Comparison of ENCODE assay signal across 1 cellular context in the genomic region with DNA sequence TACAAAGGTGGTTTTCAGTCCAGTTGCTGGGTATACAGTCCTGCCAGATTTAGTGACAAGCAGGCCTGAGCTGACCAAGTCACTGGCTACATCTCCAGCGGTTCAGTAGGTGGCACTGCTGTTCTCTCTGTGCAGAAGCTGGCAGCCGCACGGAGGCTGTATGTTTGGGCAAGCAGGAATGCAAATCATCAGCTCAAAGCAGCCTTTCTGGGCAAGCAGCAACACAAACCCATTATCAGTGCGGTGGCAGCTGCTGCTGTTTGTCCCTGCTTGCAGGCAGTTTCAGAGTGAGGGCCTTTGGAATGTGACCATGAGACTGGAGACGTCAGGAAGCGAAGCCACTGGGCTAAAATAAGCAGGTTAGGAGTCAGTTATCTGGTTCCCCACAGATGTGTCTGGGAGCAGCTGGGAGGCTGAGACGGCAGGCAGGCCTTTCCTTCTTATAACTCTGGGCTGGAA.
A peak's percentile ranks its signal among the peaks of the same experiment; 100 is the strongest.
TF ChIP-seq lines count a peak whose summit lies in the region.

No MANE protein-coding gene starts in this region.

TF ChIP-seq in HepG2, 621 proteins besides CTCF, POLR2A, EP300 and RAD21 (continued from another document and continues in another):
- TF ChIP-seq HES4 (CRISPR knock-in tag; IDR thresholded peaks at IDR 0.05; ENCODE audit: borderline replicate concordance) (no peak), LCORL (IDR thresholded peaks at IDR 0.05) (no peak), LCORL (CRISPR knock-in tag; IDR thresholded peaks at IDR 0.05) (peak; percentile 58; the same call in 1 of the 2 replicates), TBX3 (IDR thresholded peaks at IDR 0.05; ENCODE audit: borderline replicate concordance) (no peak), ZNF10 (CRISPR knock-in tag; IDR thresholded peaks at IDR 0.05; ENCODE audit: borderline replicate concordance, low read depth) (no peak), PCBP2 (optimal IDR thresholded peaks at IDR 0.05; ENCODE audit: low read depth, low read length, poor library complexity, severe bottlenecking) (no peak), ZBTB7B (CRISPR knock-in tag; IDR thresholded peaks at IDR 0.05) (no peak), PHF8 (CRISPR knock-in tag; IDR thresholded peaks at IDR 0.05) (no peak), HMG20A (CRISPR knock-in tag; IDR thresholded peaks at IDR 0.05; ENCODE audit: borderline replicate concordance) (no peak), CBFB (CRISPR knock-in tag; IDR thresholded peaks at IDR 0.05) (peak; percentile 65), ZNF430 (CRISPR knock-in tag; IDR thresholded peaks at IDR 0.05) (no peak), ZNF619 (CRISPR knock-in tag; IDR thresholded peaks at IDR 0.05) (peak; percentile 58; the same call in 1 of the 2 replicates), TOPORS (CRISPR knock-in tag; IDR thresholded peaks at IDR 0.05) (no peak), ZNF317 (CRISPR knock-in tag; IDR thresholded peaks at IDR 0.05) (no peak), SALL1 (CRISPR knock-in tag; IDR thresholded peaks at IDR 0.05) (peak; percentile 79), MXD4 (CRISPR knock-in tag; IDR thresholded peaks at IDR 0.05) (peak; percentile 44; the same call in 1 of the 2 replicates), ARNT2 (CRISPR knock-in tag; IDR thresholded peaks at IDR 0.05; ENCODE audit: low read depth) (no peak), NFIC (IDR thresholded peaks at IDR 0.05; ENCODE audit: low read length) (no peak), DPF2 (CRISPR knock-in tag; IDR thresholded peaks at IDR 0.05; ENCODE audit: borderline replicate concordance, low read depth) (no peak)
- TF ChIP-seq, protein P1, sequence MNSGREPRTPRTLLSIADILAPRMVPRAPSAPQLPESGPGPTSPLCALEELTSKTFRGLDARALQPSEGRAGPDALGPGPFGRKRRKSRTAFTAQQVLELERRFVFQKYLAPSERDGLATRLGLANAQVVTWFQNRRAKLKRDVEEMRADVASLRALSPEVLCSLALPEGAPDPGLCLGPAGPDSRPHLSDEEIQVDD (CRISPR knock-in tag; IDR thresholded peaks at IDR 0.05; ENCODE audit: borderline replicate concordance) = no peak
- TF ChIP-seq, protein P2, sequence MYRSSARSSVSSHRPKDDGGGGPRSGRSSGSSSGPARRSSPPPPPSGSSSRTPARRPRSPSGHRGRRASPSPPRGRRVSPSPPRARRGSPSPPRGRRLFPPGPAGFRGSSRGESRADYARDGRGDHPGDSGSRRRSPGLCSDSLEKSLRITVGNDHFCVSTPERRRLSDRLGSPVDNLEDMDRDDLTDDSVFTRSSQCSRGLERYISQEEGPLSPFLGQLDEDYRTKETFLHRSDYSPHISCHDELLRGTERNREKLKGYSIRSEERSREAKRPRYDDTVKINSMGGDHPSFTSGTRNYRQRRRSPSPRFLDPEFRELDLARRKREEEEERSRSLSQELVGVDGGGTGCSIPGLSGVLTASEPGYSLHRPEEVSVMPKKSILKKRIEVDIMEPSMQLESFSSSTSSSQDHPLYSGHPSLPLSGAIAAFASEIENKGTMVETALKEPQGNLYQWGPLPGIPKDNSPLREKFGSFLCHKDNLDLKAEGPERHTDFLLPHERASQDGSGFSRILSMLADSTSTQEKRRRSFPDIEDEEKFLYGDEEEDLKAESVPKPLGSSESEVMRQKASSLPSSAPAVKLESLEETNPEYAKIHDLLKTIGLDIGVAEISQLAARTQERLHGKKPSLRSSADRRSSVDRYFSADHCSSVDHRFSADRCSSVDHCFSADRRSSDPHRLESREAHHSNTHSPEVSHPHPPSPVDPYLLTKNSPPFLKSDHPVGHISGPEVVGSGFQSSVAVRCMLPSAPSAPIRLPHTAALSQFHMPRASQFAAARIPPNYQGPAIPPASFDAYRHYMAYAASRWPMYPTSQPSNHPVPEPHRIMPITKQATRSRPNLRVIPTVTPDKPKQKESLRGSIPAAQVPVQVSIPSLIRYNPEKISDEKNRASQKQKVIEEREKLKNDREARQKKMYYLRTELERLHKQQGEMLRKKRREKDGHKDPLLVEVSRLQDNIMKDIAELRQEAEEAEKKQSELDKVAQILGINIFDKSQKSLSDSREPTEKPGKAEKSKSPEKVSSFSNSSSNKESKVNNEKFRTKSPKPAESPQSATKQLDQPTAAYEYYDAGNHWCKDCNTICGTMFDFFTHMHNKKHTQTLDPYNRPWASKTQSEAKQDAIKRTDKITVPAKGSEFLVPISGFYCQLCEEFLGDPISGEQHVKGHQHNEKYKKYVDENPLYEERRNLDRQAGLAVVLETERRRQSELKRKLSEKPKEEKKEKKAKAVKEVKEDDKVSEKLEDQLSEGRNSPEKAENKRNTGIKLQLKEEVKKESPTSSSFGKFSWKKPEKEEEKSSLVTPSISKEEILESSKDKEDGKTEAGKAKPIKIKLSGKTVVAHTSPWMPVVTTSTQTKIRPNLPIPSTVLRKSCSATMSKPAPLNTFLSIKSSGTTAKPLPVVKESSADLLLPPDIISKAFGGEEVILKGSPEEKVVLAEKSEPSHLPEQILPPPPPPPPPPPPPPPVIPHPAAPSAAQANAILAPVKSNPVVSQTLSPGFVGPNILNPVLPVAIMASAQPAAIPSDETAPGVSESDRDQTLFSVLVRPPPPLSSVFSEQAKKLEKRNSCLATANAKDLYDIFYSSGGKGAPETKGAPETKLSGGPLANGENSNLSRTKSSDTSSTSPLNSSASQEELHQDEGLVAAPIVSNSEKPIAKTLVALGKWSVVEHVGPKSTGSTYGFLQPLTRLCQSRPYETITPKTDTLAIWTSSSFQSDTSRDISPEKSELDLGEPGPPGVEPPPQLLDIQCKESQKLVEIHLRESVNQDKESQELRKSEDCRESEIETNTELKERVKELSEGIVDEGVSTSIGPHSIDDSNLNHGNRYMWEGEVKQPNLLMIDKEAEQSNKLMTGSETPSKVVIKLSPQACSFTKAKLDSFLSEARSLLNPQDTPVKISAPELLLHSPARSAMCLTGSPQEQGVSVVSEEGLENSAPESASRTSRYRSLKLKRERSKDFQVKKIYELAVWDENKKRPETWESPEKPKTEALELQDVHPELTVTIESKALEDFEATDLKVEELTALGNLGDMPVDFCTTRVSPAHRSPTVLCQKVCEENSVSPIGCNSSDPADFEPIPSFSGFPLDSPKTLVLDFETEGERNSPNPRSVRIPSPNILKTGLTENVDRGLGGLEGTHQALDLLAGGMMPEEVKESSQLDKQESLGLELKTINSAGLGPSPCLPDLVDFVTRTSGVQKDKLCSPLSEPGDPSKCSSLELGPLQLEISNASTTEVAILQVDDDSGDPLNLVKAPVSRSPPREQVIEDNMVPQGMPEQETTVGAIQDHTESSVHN (CRISPR knock-in tag; IDR thresholded peaks at IDR 0.05) = no peak
- TF ChIP-seq, protein P3, sequence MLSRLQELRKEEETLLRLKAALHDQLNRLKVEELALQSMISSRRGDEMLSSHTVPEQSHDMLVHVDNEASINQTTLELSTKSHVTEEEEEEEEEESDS (CRISPR knock-in tag; IDR thresholded peaks at IDR 0.05; ENCODE audit: borderline replicate concordance) = no peak
- TF ChIP-seq, protein P4, sequence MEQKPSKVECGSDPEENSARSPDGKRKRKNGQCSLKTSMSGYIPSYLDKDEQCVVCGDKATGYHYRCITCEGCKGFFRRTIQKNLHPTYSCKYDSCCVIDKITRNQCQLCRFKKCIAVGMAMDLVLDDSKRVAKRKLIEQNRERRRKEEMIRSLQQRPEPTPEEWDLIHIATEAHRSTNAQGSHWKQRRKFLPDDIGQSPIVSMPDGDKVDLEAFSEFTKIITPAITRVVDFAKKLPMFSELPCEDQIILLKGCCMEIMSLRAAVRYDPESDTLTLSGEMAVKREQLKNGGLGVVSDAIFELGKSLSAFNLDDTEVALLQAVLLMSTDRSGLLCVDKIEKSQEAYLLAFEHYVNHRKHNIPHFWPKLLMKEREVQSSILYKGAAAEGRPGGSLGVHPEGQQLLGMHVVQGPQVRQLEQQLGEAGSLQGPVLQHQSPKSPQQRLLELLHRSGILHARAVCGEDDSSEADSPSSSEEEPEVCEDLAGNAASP (CRISPR knock-in tag; IDR thresholded peaks at IDR 0.05; ENCODE audit: borderline replicate concordance) = no peak
- TF ChIP-seq, protein P5, sequence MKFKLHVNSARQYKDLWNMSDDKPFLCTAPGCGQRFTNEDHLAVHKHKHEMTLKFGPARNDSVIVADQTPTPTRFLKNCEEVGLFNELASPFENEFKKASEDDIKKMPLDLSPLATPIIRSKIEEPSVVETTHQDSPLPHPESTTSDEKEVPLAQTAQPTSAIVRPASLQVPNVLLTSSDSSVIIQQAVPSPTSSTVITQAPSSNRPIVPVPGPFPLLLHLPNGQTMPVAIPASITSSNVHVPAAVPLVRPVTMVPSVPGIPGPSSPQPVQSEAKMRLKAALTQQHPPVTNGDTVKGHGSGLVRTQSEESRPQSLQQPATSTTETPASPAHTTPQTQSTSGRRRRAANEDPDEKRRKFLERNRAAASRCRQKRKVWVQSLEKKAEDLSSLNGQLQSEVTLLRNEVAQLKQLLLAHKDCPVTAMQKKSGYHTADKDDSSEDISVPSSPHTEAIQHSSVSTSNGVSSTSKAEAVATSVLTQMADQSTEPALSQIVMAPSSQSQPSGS (CRISPR knock-in tag; IDR thresholded peaks at IDR 0.05) = peak; percentile 60; the same call in 1 of the 2 replicates
- TF ChIP-seq, protein P6, sequence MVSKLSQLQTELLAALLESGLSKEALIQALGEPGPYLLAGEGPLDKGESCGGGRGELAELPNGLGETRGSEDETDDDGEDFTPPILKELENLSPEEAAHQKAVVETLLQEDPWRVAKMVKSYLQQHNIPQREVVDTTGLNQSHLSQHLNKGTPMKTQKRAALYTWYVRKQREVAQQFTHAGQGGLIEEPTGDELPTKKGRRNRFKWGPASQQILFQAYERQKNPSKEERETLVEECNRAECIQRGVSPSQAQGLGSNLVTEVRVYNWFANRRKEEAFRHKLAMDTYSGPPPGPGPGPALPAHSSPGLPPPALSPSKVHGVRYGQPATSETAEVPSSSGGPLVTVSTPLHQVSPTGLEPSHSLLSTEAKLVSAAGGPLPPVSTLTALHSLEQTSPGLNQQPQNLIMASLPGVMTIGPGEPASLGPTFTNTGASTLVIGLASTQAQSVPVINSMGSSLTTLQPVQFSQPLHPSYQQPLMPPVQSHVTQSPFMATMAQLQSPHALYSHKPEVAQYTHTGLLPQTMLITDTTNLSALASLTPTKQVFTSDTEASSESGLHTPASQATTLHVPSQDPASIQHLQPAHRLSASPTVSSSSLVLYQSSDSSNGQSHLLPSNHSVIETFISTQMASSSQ (IDR thresholded peaks at IDR 0.05; ENCODE audit: low read depth) = no peak
- TF ChIP-seq, protein P6 (CRISPR knock-in tag; IDR thresholded peaks at IDR 0.05; ENCODE audit: borderline replicate concordance) = no peak
- TF ChIP-seq, protein P7, sequence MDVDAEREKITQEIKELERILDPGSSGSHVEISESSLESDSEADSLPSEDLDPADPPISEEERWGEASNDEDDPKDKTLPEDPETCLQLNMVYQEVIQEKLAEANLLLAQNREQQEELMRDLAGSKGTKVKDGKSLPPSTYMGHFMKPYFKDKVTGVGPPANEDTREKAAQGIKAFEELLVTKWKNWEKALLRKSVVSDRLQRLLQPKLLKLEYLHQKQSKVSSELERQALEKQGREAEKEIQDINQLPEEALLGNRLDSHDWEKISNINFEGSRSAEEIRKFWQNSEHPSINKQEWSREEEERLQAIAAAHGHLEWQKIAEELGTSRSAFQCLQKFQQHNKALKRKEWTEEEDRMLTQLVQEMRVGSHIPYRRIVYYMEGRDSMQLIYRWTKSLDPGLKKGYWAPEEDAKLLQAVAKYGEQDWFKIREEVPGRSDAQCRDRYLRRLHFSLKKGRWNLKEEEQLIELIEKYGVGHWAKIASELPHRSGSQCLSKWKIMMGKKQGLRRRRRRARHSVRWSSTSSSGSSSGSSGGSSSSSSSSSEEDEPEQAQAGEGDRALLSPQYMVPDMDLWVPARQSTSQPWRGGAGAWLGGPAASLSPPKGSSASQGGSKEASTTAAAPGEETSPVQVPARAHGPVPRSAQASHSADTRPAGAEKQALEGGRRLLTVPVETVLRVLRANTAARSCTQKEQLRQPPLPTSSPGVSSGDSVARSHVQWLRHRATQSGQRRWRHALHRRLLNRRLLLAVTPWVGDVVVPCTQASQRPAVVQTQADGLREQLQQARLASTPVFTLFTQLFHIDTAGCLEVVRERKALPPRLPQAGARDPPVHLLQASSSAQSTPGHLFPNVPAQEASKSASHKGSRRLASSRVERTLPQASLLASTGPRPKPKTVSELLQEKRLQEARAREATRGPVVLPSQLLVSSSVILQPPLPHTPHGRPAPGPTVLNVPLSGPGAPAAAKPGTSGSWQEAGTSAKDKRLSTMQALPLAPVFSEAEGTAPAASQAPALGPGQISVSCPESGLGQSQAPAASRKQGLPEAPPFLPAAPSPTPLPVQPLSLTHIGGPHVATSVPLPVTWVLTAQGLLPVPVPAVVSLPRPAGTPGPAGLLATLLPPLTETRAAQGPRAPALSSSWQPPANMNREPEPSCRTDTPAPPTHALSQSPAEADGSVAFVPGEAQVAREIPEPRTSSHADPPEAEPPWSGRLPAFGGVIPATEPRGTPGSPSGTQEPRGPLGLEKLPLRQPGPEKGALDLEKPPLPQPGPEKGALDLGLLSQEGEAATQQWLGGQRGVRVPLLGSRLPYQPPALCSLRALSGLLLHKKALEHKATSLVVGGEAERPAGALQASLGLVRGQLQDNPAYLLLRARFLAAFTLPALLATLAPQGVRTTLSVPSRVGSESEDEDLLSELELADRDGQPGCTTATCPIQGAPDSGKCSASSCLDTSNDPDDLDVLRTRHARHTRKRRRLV (CRISPR knock-in tag; IDR thresholded peaks at IDR 0.05) = no peak
- TF ChIP-seq, protein P8, sequence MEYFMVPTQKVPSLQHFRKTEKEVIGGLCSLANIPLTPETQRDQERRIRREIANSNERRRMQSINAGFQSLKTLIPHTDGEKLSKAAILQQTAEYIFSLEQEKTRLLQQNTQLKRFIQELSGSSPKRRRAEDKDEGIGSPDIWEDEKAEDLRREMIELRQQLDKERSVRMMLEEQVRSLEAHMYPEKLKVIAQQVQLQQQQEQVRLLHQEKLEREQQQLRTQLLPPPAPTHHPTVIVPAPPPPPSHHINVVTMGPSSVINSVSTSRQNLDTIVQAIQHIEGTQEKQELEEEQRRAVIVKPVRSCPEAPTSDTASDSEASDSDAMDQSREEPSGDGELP (IDR thresholded peaks at IDR 0.05; ENCODE audit: borderline replicate concordance, low read depth) = no peak; the same call in 1 of the 2 replicates
- TF ChIP-seq, protein P9, sequence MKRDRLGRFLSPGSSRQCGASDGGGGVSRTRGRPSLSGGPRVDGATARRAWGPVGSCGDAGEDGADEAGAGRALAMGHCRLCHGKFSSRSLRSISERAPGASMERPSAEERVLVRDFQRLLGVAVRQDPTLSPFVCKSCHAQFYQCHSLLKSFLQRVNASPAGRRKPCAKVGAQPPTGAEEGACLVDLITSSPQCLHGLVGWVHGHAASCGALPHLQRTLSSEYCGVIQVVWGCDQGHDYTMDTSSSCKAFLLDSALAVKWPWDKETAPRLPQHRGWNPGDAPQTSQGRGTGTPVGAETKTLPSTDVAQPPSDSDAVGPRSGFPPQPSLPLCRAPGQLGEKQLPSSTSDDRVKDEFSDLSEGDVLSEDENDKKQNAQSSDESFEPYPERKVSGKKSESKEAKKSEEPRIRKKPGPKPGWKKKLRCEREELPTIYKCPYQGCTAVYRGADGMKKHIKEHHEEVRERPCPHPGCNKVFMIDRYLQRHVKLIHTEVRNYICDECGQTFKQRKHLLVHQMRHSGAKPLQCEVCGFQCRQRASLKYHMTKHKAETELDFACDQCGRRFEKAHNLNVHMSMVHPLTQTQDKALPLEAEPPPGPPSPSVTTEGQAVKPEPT (CRISPR knock-in tag; IDR thresholded peaks at IDR 0.05; ENCODE audit: low read depth) = no peak
